ENCODE assay signal across 1 cellular context in the genomic region with DNA sequence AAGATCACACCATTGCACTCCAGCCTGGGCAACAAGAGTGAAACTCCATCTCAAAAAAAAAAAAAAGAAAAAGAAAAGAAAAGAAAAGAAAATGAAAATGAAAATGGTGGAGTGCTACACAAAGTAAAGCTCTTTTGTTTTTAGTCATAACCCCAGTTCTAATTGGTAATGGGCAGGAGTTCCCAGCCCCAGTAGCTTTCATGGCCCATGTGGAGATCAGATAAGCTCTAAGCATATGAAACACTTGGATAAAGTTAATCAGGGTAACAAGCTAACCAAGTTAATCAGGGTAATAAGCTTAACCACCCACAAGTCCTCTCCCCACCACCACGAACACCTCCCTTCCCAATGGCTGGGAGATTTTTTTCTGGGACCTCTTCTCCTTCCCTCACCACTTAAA.
TF ChIP-seq lines count a peak whose summit lies in the region.

No MANE protein-coding gene starts in this region.

TF ChIP-seq in WTC11, 78 proteins besides CTCF, POLR2A, EP300 and RAD21 (continued from another document):
- TF ChIP-seq, protein P1, sequence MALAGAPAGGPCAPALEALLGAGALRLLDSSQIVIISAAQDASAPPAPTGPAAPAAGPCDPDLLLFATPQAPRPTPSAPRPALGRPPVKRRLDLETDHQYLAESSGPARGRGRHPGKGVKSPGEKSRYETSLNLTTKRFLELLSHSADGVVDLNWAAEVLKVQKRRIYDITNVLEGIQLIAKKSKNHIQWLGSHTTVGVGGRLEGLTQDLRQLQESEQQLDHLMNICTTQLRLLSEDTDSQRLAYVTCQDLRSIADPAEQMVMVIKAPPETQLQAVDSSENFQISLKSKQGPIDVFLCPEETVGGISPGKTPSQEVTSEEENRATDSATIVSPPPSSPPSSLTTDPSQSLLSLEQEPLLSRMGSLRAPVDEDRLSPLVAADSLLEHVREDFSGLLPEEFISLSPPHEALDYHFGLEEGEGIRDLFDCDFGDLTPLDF (CRISPR knock-in tag; IDR thresholded peaks at IDR 0.05) = no peak
- TF ChIP-seq, protein P2, sequence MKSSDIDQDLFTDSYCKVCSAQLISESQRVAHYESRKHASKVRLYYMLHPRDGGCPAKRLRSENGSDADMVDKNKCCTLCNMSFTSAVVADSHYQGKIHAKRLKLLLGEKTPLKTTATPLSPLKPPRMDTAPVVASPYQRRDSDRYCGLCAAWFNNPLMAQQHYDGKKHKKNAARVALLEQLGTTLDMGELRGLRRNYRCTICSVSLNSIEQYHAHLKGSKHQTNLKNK (CRISPR knock-in tag; IDR thresholded peaks at IDR 0.05) = no peak
- TF ChIP-seq ATF1 (CRISPR knock-in tag; IDR thresholded peaks at IDR 0.05) (no peak), TCF7 (CRISPR knock-in tag; IDR thresholded peaks at IDR 0.05; ENCODE audit: low read depth) (no peak), SOX15 (CRISPR knock-in tag; IDR thresholded peaks at IDR 0.05) (no peak)
- TF ChIP-seq, protein P3, sequence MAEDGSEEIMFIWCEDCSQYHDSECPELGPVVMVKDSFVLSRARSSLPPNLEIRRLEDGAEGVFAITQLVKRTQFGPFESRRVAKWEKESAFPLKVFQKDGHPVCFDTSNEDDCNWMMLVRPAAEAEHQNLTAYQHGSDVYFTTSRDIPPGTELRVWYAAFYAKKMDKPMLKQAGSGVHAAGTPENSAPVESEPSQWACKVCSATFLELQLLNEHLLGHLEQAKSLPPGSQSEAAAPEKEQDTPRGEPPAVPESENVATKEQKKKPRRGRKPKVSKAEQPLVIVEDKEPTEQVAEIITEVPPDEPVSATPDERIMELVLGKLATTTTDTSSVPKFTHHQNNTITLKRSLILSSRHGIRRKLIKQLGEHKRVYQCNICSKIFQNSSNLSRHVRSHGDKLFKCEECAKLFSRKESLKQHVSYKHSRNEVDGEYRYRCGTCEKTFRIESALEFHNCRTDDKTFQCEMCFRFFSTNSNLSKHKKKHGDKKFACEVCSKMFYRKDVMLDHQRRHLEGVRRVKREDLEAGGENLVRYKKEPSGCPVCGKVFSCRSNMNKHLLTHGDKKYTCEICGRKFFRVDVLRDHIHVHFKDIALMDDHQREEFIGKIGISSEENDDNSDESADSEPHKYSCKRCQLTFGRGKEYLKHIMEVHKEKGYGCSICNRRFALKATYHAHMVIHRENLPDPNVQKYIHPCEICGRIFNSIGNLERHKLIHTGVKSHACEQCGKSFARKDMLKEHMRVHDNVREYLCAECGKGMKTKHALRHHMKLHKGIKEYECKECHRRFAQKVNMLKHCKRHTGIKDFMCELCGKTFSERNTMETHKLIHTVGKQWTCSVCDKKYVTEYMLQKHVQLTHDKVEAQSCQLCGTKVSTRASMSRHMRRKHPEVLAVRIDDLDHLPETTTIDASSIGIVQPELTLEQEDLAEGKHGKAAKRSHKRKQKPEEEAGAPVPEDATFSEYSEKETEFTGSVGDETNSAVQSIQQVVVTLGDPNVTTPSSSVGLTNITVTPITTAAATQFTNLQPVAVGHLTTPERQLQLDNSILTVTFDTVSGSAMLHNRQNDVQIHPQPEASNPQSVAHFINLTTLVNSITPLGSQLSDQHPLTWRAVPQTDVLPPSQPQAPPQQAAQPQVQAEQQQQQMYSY (CRISPR knock-in tag; IDR thresholded peaks at IDR 0.05) = no peak
- TF ChIP-seq, protein P4, sequence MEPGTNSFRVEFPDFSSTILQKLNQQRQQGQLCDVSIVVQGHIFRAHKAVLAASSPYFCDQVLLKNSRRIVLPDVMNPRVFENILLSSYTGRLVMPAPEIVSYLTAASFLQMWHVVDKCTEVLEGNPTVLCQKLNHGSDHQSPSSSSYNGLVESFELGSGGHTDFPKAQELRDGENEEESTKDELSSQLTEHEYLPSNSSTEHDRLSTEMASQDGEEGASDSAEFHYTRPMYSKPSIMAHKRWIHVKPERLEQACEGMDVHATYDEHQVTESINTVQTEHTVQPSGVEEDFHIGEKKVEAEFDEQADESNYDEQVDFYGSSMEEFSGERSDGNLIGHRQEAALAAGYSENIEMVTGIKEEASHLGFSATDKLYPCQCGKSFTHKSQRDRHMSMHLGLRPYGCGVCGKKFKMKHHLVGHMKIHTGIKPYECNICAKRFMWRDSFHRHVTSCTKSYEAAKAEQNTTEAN (CRISPR knock-in tag; IDR thresholded peaks at IDR 0.05) = no peak
- TF ChIP-seq, protein P5, sequence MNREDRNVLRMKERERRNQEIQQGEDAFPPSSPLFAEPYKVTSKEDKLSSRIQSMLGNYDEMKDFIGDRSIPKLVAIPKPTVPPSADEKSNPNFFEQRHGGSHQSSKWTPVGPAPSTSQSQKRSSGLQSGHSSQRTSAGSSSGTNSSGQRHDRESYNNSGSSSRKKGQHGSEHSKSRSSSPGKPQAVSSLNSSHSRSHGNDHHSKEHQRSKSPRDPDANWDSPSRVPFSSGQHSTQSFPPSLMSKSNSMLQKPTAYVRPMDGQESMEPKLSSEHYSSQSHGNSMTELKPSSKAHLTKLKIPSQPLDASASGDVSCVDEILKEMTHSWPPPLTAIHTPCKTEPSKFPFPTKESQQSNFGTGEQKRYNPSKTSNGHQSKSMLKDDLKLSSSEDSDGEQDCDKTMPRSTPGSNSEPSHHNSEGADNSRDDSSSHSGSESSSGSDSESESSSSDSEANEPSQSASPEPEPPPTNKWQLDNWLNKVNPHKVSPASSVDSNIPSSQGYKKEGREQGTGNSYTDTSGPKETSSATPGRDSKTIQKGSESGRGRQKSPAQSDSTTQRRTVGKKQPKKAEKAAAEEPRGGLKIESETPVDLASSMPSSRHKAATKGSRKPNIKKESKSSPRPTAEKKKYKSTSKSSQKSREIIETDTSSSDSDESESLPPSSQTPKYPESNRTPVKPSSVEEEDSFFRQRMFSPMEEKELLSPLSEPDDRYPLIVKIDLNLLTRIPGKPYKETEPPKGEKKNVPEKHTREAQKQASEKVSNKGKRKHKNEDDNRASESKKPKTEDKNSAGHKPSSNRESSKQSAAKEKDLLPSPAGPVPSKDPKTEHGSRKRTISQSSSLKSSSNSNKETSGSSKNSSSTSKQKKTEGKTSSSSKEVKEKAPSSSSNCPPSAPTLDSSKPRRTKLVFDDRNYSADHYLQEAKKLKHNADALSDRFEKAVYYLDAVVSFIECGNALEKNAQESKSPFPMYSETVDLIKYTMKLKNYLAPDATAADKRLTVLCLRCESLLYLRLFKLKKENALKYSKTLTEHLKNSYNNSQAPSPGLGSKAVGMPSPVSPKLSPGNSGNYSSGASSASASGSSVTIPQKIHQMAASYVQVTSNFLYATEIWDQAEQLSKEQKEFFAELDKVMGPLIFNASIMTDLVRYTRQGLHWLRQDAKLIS (CRISPR knock-in tag; IDR thresholded peaks at IDR 0.05; ENCODE audit: borderline replicate concordance) = no peak
